Comparison of ENCODE assay signal across 1 cellular context in genomic region chr7:47216439-47216838, GRCh38.
A peak's percentile ranks its signal among the peaks of the same experiment; 100 is the strongest.
TF ChIP-seq lines count a peak whose summit lies in the region.

No MANE protein-coding gene starts in this region.

TF ChIP-seq in K562, 482 proteins besides CTCF, POLR2A, EP300 and RAD21 (continued from another document):
- TF ChIP-seq MGA (IDR thresholded peaks at IDR 0.05) (peak; percentile 39), L3MBTL2 (IDR thresholded peaks at IDR 0.05) (peak; percentile 30; the same call in 1 of the 2 replicates), PYGO2 (tag; IDR thresholded peaks at IDR 0.05) (0 out of 2 replicates have a peak, but pooled peaks have one; percentile 10), GTF2A2 (tag; IDR thresholded peaks at IDR 0.05) (0 out of 2 replicates have a peak, but pooled peaks have one; percentile 10), NR0B1 (IDR thresholded peaks at IDR 0.05; ENCODE audit: partially characterized antibody) (no peak), ZNF589 (CRISPR knock-in tag; IDR thresholded peaks at IDR 0.05; ENCODE audit: low read depth) (peak; percentile 22; the same call in 1 of the 2 replicates), ZBTB11 (CRISPR knock-in tag; IDR thresholded peaks at IDR 0.05) (0 out of 6 replicates have a peak, but pooled peaks of 1 of the 3 experiments have one; percentile 0), SMAD4 (CRISPR knock-in tag; conservative IDR thresholded peaks at IDR 0.05) (0 out of 2 replicates have a peak, but pooled peaks have one; percentile 30), CXXC5 (CRISPR knock-in tag; IDR thresholded peaks at IDR 0.05) (0 out of 2 replicates have a peak, but pooled peaks have one; percentile 24), ZFX (CRISPR knock-in tag; IDR thresholded peaks at IDR 0.05) (no peak), SOX6 (IDR thresholded peaks at IDR 0.05) (0 out of 2 replicates have a peak, but pooled peaks have one; percentile 26), AFF1 (IDR thresholded peaks at IDR 0.05; ENCODE audit: low read depth in 1 of 2, partially characterized antibody in 2 of 2) (no peak)
TF ChIP-seq in K562: peak in this region for 14.
